24 cellular contexts compared by ENCODE assay signal in the genomic region with DNA sequence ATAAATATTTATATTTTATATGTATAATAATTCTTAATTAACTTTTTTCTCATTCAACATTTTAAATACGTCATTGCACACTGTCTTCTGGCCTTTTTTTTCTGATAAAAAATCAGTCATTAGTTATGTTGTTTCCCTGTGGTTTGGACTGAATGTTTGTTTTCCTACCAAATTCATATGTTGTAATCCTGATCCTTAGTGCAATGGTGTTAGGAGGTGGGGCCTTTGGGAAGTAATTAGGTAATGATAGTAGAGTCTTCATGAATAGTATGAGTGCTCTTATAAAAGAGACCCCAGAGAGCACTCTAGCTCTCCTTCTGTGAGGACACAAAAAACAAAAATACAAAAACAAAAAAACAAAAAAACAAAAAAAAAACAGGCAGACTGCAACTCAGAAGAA.
DNase-seq lines count a peak whose midpoint lies in the region; ATAC-seq, FAIRE-seq and TF ChIP-seq lines count a peak whose summit lies in the region.
"Had no signal": no experiment of that assay in that cellular context is flagged by ENCODE, and none has a peak within 500 bp of the region (broad histone marks: within the 10 kb centered on the region; RNA-seq: fewer than 3 reads in every experiment).

No MANE protein-coding gene starts in this region.

- no peak overlapping the region for H3K27ac ChIP-seq in smooth muscle cell (ENCODE audit: low read depth)
- H3K27ac ChIP-seq: BLaER1, SJSA1 had no signal

- no peaks in the 10 kb centered on the region for H3K79me2 ChIP-seq in smooth muscle cell (ENCODE audit: low read depth)

- peak; percentile 59 for ATAC-seq in Right ventricle myocardium inferior
- no peak for ATAC-seq in GM21619 (IDR thresholded peaks at IDR 0.05; ENCODE audit: unreplicated experiment)
- ATAC-seq: HCT116, PC-3 had no signal

- H3K4me3 ChIP-seq in smooth muscle cell: no peak overlapping the region
- H3K4me3 ChIP-seq: BLaER1, SJSA1 had no signal

- no peak for TF ChIP-seq CTCF in smooth muscle cell (IDR thresholded peaks at IDR 0.05; ENCODE audit: borderline replicate concordance, insufficient read depth, poor library complexity, severe bottlenecking)

- peak overlapping the region; percentile 88 for H2AFZ ChIP-seq in smooth muscle cell (ENCODE audit: low read depth)

- intact Hi-C loops in Right ventricle myocardium inferior (cut with DNase I): no loop called here
- intact Hi-C loops in cardiac septum (cut with DNase I): loop anchor here (10.0 kb wide), 1 partner anchor 49 kb away; no protein-coding TSS in a partner anchor

- H3F3A ChIP-seq in smooth muscle cell (ENCODE audit: low read depth): peaks cover 9% of the 10 kb centered on the region

- FAIRE-seq in frontal cortex (lab: Jason Lieb, UNC): peak; percentile 57
- FAIRE-seq: GM12892, H1 had no signal

- WGBS in smooth muscle cell (ENCODE audit: low lambda C conversion rate): 47% methylated on average over 1 of the region's 1 CpG

- no peaks in the 10 kb centered on the region for H3K9me3 ChIP-seq in smooth muscle cell (replicated peaks; ENCODE audit: low read depth)
- H3K9me3 ChIP-seq: BLaER1, SJSA1 had no signal

- DNase-seq in Right ventricle myocardium inferior (ENCODE audit: missing footprints): no peak
- no peak for DNase-seq in cardiac septum (ENCODE audit: low spot score)
- DNase-seq in amniotic epithelial cell (ENCODE audit: low read depth): peak; percentile 84
- no peak for DNase-seq in frontal cortex (ENCODE audit: low spot score in 2 of 2)
- no peak for DNase-seq in smooth muscle cell (lab: John Stamatoyannopoulos, UW; ENCODE audit: unreplicated experiment)
- DNase-seq in activated CD4-positive, alpha-beta T cell treated with anti-CD3 and anti-CD28 coated beads for 4 hours: no peak
- DNase-seq: CD4-positive, CD25-positive, alpha-beta regulatory T cell; DMS153; DND-41; Karpas-422; NCI-H1092 treated with DMSO at 0.1 percent for 48 hours; NCI-H1436; NCI-H187; NCI-H2081 treated with DMSO at 0.1 percent for 48 hours; NCI-H524 treated with DMSO at 0.1 percent for 48 hours; NCI-H82; NK-92 treated with Interleukin-12 subunit alpha and Interleukin-12 subunit beta, amount 100 ng/mL, for 24 hours; PC-3 had no signal

- H3K4me2 ChIP-seq in smooth muscle cell: peak overlapping the region; percentile 21
- H3K4me2 ChIP-seq: BLaER1 had no signal

- H3K9ac ChIP-seq in smooth muscle cell (ENCODE audit: low read depth): no peak overlapping the region
- H3K9ac ChIP-seq: BLaER1 had no signal

- H4K20me1 ChIP-seq in smooth muscle cell (ENCODE audit: low read depth): no peaks in the 10 kb centered on the region
- H4K20me1 ChIP-seq: BLaER1 had no signal

- H3K4me1 ChIP-seq in smooth muscle cell (ENCODE audit: low read depth): peaks cover 19% of the 10 kb centered on the region
- H3K4me1 ChIP-seq: BLaER1, SJSA1 had no signal

- no peaks in the 10 kb centered on the region for H3K36me3 ChIP-seq in smooth muscle cell (ENCODE audit: low read depth)
- H3K36me3 ChIP-seq: BLaER1, SJSA1 had no signal

- H3K27me3 ChIP-seq in smooth muscle cell (ENCODE audit: low read depth): no peaks in the 10 kb centered on the region
- H3K27me3 ChIP-seq: BLaER1 had no signal
